34 cellular contexts compared by ENCODE assay signal in genomic region chr12:132570635-132571034, GRCh38. TPM values are rescaled to one million over a fixed set of nuclear protein-coding genes. Genes with fewer than 3 reads are reported as not detected.
"Had no signal": no experiment of that assay in that cellular context is flagged by ENCODE, and none has a peak within 500 bp of the region (broad histone marks: within the 10 kb centered on the region; RNA-seq: fewer than 3 reads in every experiment).

No MANE protein-coding gene starts in this region.

- H3K9me3 Mint-ChIP-seq: naive thymus-derived CD4-positive, alpha-beta T cell; natural killer cell; nephron progenitor cell; neural crest cell; stimulated activated memory B cell treated with anti-CD40 and anti-IgM and Interleukin-4, amounts not matched to agents 10 μg/mL and 1 μg/mL and 100 μg/mL, for 72 hours; stimulated activated naive CD8-positive, alpha-beta T cell treated with anti-CD3 and anti-CD28 coated beads, Interleukin-15, Interleukin-2, amounts not matched to agents 100 ng/mL and 50 ng/mL, for 24 hours; type B pancreatic cell had no signal

- ATAC-seq: naive thymus-derived CD4-positive, alpha-beta T cell; natural killer cell; psoas muscle; right cardiac atrium; sciatic nerve; upper lobe of right lung had no signal

- H3K27me3 Mint-ChIP-seq: naive thymus-derived CD4-positive, alpha-beta T cell; progenitor cell of endocrine pancreas; stimulated activated memory B cell treated with anti-CD40 and anti-IgM and Interleukin-4, amounts not matched to agents 10 μg/mL and 1 μg/mL and 100 μg/mL, for 72 hours; stimulated activated naive CD8-positive, alpha-beta T cell treated with anti-CD3 and anti-CD28 coated beads, Interleukin-15, Interleukin-2, amounts not matched to agents 100 ng/mL and 50 ng/mL, for 24 hours; type B pancreatic cell had no signal

- H2AFZ ChIP-seq: parathyroid adenoma had no signal

- H3K27ac ChIP-seq: ovary, parathyroid adenoma, psoas muscle, skin epidermis, spleen, suprapubic skin, testis, tibial artery, transverse colon, upper lobe of right lung, uterus had no signal

- H3K4me3 Mint-ChIP-seq: naive thymus-derived CD4-positive, alpha-beta T cell; natural killer cell; nephron progenitor cell; neural crest cell; stimulated activated memory B cell treated with anti-CD40 and anti-IgM and Interleukin-4, amounts not matched to agents 10 μg/mL and 1 μg/mL and 100 μg/mL, for 72 hours; stimulated activated naive CD8-positive, alpha-beta T cell treated with anti-CD3 and anti-CD28 coated beads, Interleukin-15, Interleukin-2, amounts not matched to agents 100 ng/mL and 50 ng/mL, for 24 hours; type B pancreatic cell had no signal

- H3K27ac Mint-ChIP-seq: naive thymus-derived CD4-positive, alpha-beta T cell; natural killer cell; nephron progenitor cell; progenitor cell of endocrine pancreas; stimulated activated memory B cell treated with anti-CD40 and anti-IgM and Interleukin-4, amounts not matched to agents 10 μg/mL and 1 μg/mL and 100 μg/mL, for 72 hours; stimulated activated naive CD8-positive, alpha-beta T cell treated with anti-CD3 and anti-CD28 coated beads, Interleukin-15, Interleukin-2, amounts not matched to agents 100 ng/mL and 50 ng/mL, for 24 hours; type B pancreatic cell had no signal

- H3K79me2 ChIP-seq: parathyroid adenoma had no signal

- H3K4me1 Mint-ChIP-seq: naive thymus-derived CD4-positive, alpha-beta T cell; neural crest cell had no signal

- H3K9ac ChIP-seq: parathyroid adenoma had no signal

- H3K4me2 ChIP-seq: smooth muscle cell had no signal

- H3K4me1 ChIP-seq: parathyroid adenoma, psoas muscle, suprapubic skin, tibial artery, transverse colon, uterus had no signal

- H3K9me3 ChIP-seq: ovary, psoas muscle, spleen, suprapubic skin, testis, tibial artery, transverse colon, upper lobe of right lung, uterus had no signal

- H3K4me3 ChIP-seq: ovary, psoas muscle, skin epidermis, smooth muscle cell, spleen, suprapubic skin, testis, tibial artery, transverse colon, upper lobe of right lung, uterus had no signal

- H3K36me3 Mint-ChIP-seq: natural killer cell, type B pancreatic cell had no signal

- H3K36me3 ChIP-seq: ovary, transverse colon, uterus had no signal

- DNase-seq: naive thymus-derived CD4-positive, alpha-beta T cell; natural killer cell; nephron progenitor cell; occipital lobe; ovary; posterior cingulate gyrus; psoas muscle; right cardiac atrium; spleen; stimulated activated CD4-positive, alpha-beta T cell treated with anti-CD3 and anti-CD28 coated beads, Interleukin-12 subunit alpha, Interleukin-12 subunit beta, amount 100 ng/mL, for 4 hours; stimulated activated CD4-positive, alpha-beta T cell treated with anti-CD3 and anti-CD28 coated beads, Interleukin-1b, Interleukin-23, amount 100 ng/mL, for 48 hours; stimulated activated CD4-positive, alpha-beta T cell treated with anti-CD3 and anti-CD28 coated beads, Interleukin-4, amount 100 ng/mL, for 1 hour; stimulated activated CD4-positive, alpha-beta T cell treated with anti-CD3 and anti-CD28 coated beads, Interleukin-4, amount 100 ng/mL, for 4 hours; stimulated activated CD8-positive, alpha-beta memory T cell treated with anti-CD3 and anti-CD28 coated beads, Interleukin-4, amount 100 ng/mL, for 48 hours; stimulated activated naive CD4-positive, alpha-beta T cell; substantia nigra; testis; tibial artery; transverse colon; upper lobe of right lung; uterus had no signal

- H3K27me3 ChIP-seq: ovary, spleen, suprapubic skin, testis, tibial artery, transverse colon, upper lobe of right lung, uterus had no signal

RNA-seq across cellular contexts. Expression of gene LRCOL1, which starts 39.7 kb away (rescaled TPM):
- total RNA-seq: naive thymus-derived CD4-positive, alpha-beta T cell; natural killer cell; occipital lobe; osteoblast; progenitor cell of endocrine pancreas; right cardiac atrium; sciatic nerve; smooth muscle cell; suprapubic skin; transverse colon; urinary bladder had no signal
- polyA plus RNA-seq: naive thymus-derived CD4-positive, alpha-beta T cell; right cardiac atrium; smooth muscle cell had no signal

RNA-seq across cellular contexts. Expression of gene P2RX2, which starts 47.9 kb away (rescaled TPM):
- total RNA-seq: natural killer cell, neural crest cell, occipital lobe, osteoblast, psoas muscle, renal cortical epithelial cell, right cardiac atrium, sciatic nerve, smooth muscle cell, suprapubic skin, urinary bladder, uterus had no signal
- polyA plus RNA-seq: naive thymus-derived CD4-positive, alpha-beta T cell; right cardiac atrium; smooth muscle cell had no signal
